ENCODE assay signal across 8 cellular contexts in genomic region chr19:54463531-54464043, GRCh38. TPM values are rescaled to one million over a fixed set of nuclear protein-coding genes. Genes with fewer than 3 reads are reported as not detected.
A peak's percentile ranks its signal among the peaks of the same experiment; 100 is the strongest.
DNase-seq lines count a peak whose midpoint lies in the region; ATAC-seq and TF ChIP-seq lines count a peak whose summit lies in the region.

LENG9 (minus strand) TSS chr19:54463778; CDS start chr19:54463526, 252 bp downstream.

- no peaks in the 10 kb centered on the region for H3K9me3 Mint-ChIP-seq in activated CD4-positive, alpha-beta memory T cell treated with anti-CD3 and anti-CD28 coated beads, Interleukin-2, amount 10 ng/mL, durations not matched to agents 7 days and 5 days

- H3K36me3 ChIP-seq in BJ (ENCODE audit: control insufficient read depth, insufficient read depth, low read length) (peaks cover 26% of the 10 kb centered on the region), duodenal mucosa (ENCODE audit: control insufficient read depth in 1 of 2, insufficient read depth in 2 of 2, low read length in 2 of 2) (peaks cover 4 to 33% of the 10 kb centered on the region in 2 donors)

- peak; percentile 44 for ATAC-seq in GM19328 (IDR thresholded peaks at IDR 0.05; ENCODE audit: unreplicated experiment)
- ATAC-seq in HG03460 (IDR thresholded peaks at IDR 0.05; ENCODE audit: unreplicated experiment), result peak; percentile 54

- H3K9me3 ChIP-seq in duodenal mucosa (ENCODE audit: control insufficient read depth in 1 of 2, low read length in 2 of 2), result no peaks in the 10 kb centered on the region

- POLR2A ChIA-PET in BJ (lab: Charles Lee), result interaction anchor here (1.0 kb wide), 2 partner anchors 9 to 15 kb away, joined by 9 read pairs; partner anchors contain the start of genes CDC42EP5 and LENG8
- POLR2A ChIA-PET in activated CD4-positive, alpha-beta memory T cell treated with anti-CD3 and anti-CD28 coated beads, Interleukin-2, amount 10 ng/mL, durations not matched to agents 7 days and 5 days (lab: Charles Lee), result interaction anchor here (0.9 to 3.4 kb wide), 6 partner anchors 9 to 793 kb away, joined by 3 to 66 read pairs (median 5); partner anchors contain the start of genes CNOT3, LENG8 and RPS9

- peak within 1 kb of the TSS; percentile 99 for H3K27ac ChIP-seq in duodenal mucosa (ENCODE audit: low read depth, low read length)

- intact Hi-C loops in lower leg skin (cut with DNase I; ENCODE audit: low total_unique reads), result no loop called here

- CTCF ChIA-PET in BJ (lab: Yijun Ruan, JAX), result interaction anchor here (1.0 to 2.9 kb wide), 4 partner anchors 10 to 24 kb away, joined by 3 to 11 read pairs (median 6); partner anchors contain the start of gene LENG8
- CTCF ChIA-PET in activated CD4-positive, alpha-beta memory T cell treated with anti-CD3 and anti-CD28 coated beads, Interleukin-2, amount 10 ng/mL, durations not matched to agents 7 days and 5 days (lab: Charles Lee), result interaction anchor here (1.0 kb wide), 1 partner anchor 14 kb away, joined by 11 read pairs; the partner anchor contains the start of gene LENG8

- H3K36me3 Mint-ChIP-seq in activated CD4-positive, alpha-beta memory T cell treated with anti-CD3 and anti-CD28 coated beads, Interleukin-2, amount 10 ng/mL, durations not matched to agents 7 days and 5 days (ENCODE audit: low read depth), result peaks cover 29% of the 10 kb centered on the region

- H3K9ac ChIP-seq in duodenal mucosa (ENCODE audit: low read depth in 1 of 2, low read length in 2 of 2), result peak within 1 kb of the TSS; percentile 78 to 85

- TF ChIP-seq CTCF in BJ (IDR thresholded peaks at IDR 0.05; ENCODE audit: insufficient read depth, low read depth, low read length), result no peak
- no peak for TF ChIP-seq CTCF in lower leg skin (IDR thresholded peaks at IDR 0.05)

- TF ChIP-seq POLR2A in lower leg skin (IDR thresholded peaks at IDR 0.05), result no peak

- peaks cover 17% of the 10 kb centered on the region for H3K27me3 Mint-ChIP-seq in activated CD4-positive, alpha-beta memory T cell treated with anti-CD3 and anti-CD28 coated beads, Interleukin-2, amount 10 ng/mL, durations not matched to agents 7 days and 5 days

- peak; percentile 92 for DNase-seq in BJ (ENCODE audit: low read depth)
- peak; percentile 98 for DNase-seq in NCI-H748 treated with DMSO at 0.1 percent for 48 hours (lab: John Stamatoyannopoulos, UW)
- peak; percentile 98 for DNase-seq in activated CD4-positive, alpha-beta memory T cell treated with anti-CD3 and anti-CD28 coated beads, Interleukin-2, amount 10 ng/mL, durations not matched to agents 7 days and 5 days
- peak; percentile 100 for DNase-seq in lower leg skin (ENCODE audit: low spot score in 2 of 2)
- DNase-seq in stimulated activated CD4-positive, alpha-beta T cell treated with anti-CD3 and anti-CD28 coated beads, Interleukin-4, amount 100 ng/mL, for 4 hours, result peak; percentile 93 to 95

- no peaks in the 10 kb centered on the region for H3K27me3 ChIP-seq in BJ (ENCODE audit: control insufficient read depth, insufficient read depth, low read length)
- no peaks in the 10 kb centered on the region for H3K27me3 ChIP-seq in duodenal mucosa (ENCODE audit: control insufficient read depth in 1 of 2, insufficient read depth in 2 of 2, low read length in 2 of 2)

- peak within 1 kb of the TSS; percentile 95 for H3K27ac Mint-ChIP-seq in activated CD4-positive, alpha-beta memory T cell treated with anti-CD3 and anti-CD28 coated beads, Interleukin-2, amount 10 ng/mL, durations not matched to agents 7 days and 5 days

- H3K4me1 ChIP-seq in duodenal mucosa (ENCODE audit: control insufficient read depth in 1 of 2, insufficient read depth in 2 of 2, low read length in 2 of 2), result peaks cover 19 to 21% of the 10 kb centered on the region in 2 donors

- peaks cover 44% of the 10 kb centered on the region for H3K4me1 Mint-ChIP-seq in activated CD4-positive, alpha-beta memory T cell treated with anti-CD3 and anti-CD28 coated beads, Interleukin-2, amount 10 ng/mL, durations not matched to agents 7 days and 5 days

- 0% methylated on average over 19 to 34 of the region's 41 CpGs for WGBS in lower leg skin, 2 donors

- H3K4me3 ChIP-seq in BJ (ENCODE audit: low read depth, low read length) (peak within 1 kb of the TSS; percentile 63), duodenal mucosa (ENCODE audit: low read depth in 1 of 2, low read length in 2 of 2) (peak within 1 kb of the TSS; percentile 69 to 77), lower leg skin (ENCODE audit: low read depth, poor library complexity, severe bottlenecking) (peak within 1 kb of the TSS; percentile 40)

- peak within 1 kb of the TSS; percentile 83 for H3K4me3 Mint-ChIP-seq in activated CD4-positive, alpha-beta memory T cell treated with anti-CD3 and anti-CD28 coated beads, Interleukin-2, amount 10 ng/mL, durations not matched to agents 7 days and 5 days

RNA-seq across cellular contexts. Expression of gene LENG9, which starts in this region (rescaled TPM):
- polyA plus RNA-seq in BJ (2011; rRNA removed), result 1.4 and 2.0 TPM in 2 replicates
- polyA minus RNA-seq in BJ (2011; rRNA and poly(A)+ RNA removed), result 3.4 and 4.3 TPM in 2 replicates
- 1 to 10 TPM; 8.5 to 8.7 TPM for total RNA-seq in activated CD4-positive, alpha-beta memory T cell treated with anti-CD3 and anti-CD28 coated beads, Interleukin-2, amount 10 ng/mL, durations not matched to agents 7 days and 5 days
- 1 to 10 TPM; 4.5 to 9.2 (median 6.5) TPM for total RNA-seq in lower leg skin

Comparison
In these comparisons a context has a peak if more than half of its experiments do, and no peak if none do; other contexts are left out.
1. Peak in every context shown above with its lines: DNase-seq, ATAC-seq, H3K4me3 ChIP-seq and H3K27ac ChIP-seq.